In the genomic region with DNA sequence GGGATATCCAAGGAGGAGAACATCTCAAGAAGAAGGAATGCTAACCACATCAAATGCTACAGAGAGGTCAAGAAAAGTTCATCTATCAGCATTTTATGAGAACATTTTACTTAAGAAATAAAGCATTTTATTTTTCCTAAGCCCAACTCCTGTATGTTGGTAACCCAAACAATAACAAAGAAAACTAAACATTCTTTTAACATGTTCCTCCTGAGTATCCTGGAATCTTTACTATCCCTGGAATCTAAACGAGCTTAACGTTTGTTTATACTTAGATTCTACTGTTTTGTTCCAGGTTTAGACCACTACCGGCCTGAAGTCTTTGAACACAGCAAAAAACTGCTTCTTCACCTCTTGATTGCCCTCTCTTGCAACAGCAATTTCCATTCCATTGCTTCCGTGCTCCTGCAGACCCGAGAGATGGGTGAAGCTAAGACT, we compare ENCODE assay signal across 17 cellular contexts.
DNase-seq lines count a peak whose midpoint lies in the region; ATAC-seq and TF ChIP-seq lines count a peak whose summit lies in the region.
"Had no signal": no experiment of that assay in that cellular context is flagged by ENCODE, and none has a peak within 500 bp of the region (broad histone marks: within the 10 kb centered on the region; RNA-seq: fewer than 3 reads in every experiment).

No MANE protein-coding gene starts in this region.

- peak overlapping the region; percentile 91 for H3K27ac Mint-ChIP-seq in HFFc6
- H3K27ac Mint-ChIP-seq in dendritic cell treated with granulocyte-macrophage colony-stimulating factor and Interleukin-4, amounts not matched to agents 40 ng/mL and 50 ng/mL, for 4 days = peak overlapping the region; percentile 21
- H3K27ac Mint-ChIP-seq in mesothelial cell of epicardium = peak overlapping the region; percentile 85
- H3K27ac Mint-ChIP-seq: activated T-helper 1 cell treated with anti-CD3 and anti-CD28 coated beads, Interleukin-12 subunit alpha, Interleukin-12 subunit beta, Interleukin-2, Interleukin-4 antibody, amounts not matched to agents 30 ng/mL and 10 ng/mL and 1 ng/mL, durations not matched to agents 14 hours and 24 hours and 36 hours had no signal

- no peaks in the 10 kb centered on the region for H3K27me3 ChIP-seq in esophagus squamous epithelium
- H3K27me3 ChIP-seq: pancreas, upper lobe of left lung had no signal

- H3K4me3 Mint-ChIP-seq in HFFc6 (peak overlapping the region; percentile 53), mesothelial cell of epicardium (no peak overlapping the region)
- H3K4me3 Mint-ChIP-seq in dendritic cell treated with granulocyte-macrophage colony-stimulating factor and Interleukin-4, amounts not matched to agents 40 ng/mL and 50 ng/mL, for 4 days = no peak overlapping the region
- H3K4me3 Mint-ChIP-seq: activated T-helper 1 cell treated with anti-CD3 and anti-CD28 coated beads, Interleukin-12 subunit alpha, Interleukin-12 subunit beta, Interleukin-2, Interleukin-4 antibody, amounts not matched to agents 30 ng/mL and 10 ng/mL and 1 ng/mL, durations not matched to agents 14 hours and 24 hours and 36 hours had no signal

- H3K4me1 Mint-ChIP-seq in HFFc6 (ENCODE audit: low read depth) (peaks cover 40% of the 10 kb centered on the region), mesothelial cell of epicardium (peaks cover 20% of the 10 kb centered on the region)
- H3K4me1 Mint-ChIP-seq in dendritic cell treated with granulocyte-macrophage colony-stimulating factor and Interleukin-4, amounts not matched to agents 40 ng/mL and 50 ng/mL, for 4 days (ENCODE audit: low read depth) = no peaks in the 10 kb centered on the region

- H3K36me3 Mint-ChIP-seq in HFFc6 (ENCODE audit: low read depth) (peaks cover 11% of the 10 kb centered on the region), mesothelial cell of epicardium (peaks cover 13% of the 10 kb centered on the region)
- H3K36me3 Mint-ChIP-seq in dendritic cell treated with granulocyte-macrophage colony-stimulating factor and Interleukin-4, amounts not matched to agents 40 ng/mL and 50 ng/mL, for 4 days (ENCODE audit: low read depth) = peaks cover 77% of the 10 kb centered on the region

- no peaks in the 10 kb centered on the region for H3K27me3 Mint-ChIP-seq in HFFc6 (ENCODE audit: insufficient read depth)
- no peaks in the 10 kb centered on the region for H3K27me3 Mint-ChIP-seq in dendritic cell treated with granulocyte-macrophage colony-stimulating factor and Interleukin-4, amounts not matched to agents 40 ng/mL and 50 ng/mL, for 4 days
- no peaks in the 10 kb centered on the region for H3K27me3 Mint-ChIP-seq in mesothelial cell of epicardium (ENCODE audit: low read depth)

- WGBS in esophagus squamous epithelium, 2 donors = 48 to 54% methylated on average over 5 of the region's 5 CpGs

- no peak for TF ChIP-seq CTCF in HFFc6 (IDR thresholded peaks at IDR 0.05)
- TF ChIP-seq CTCF in mesothelial cell of epicardium (IDR thresholded peaks at IDR 0.05; ENCODE audit: unreplicated experiment) = no peak
- TF ChIP-seq CTCF in esophagus squamous epithelium (IDR thresholded peaks at IDR 0.05) = no peak

- intact Hi-C loops in dendritic cell treated with granulocyte-macrophage colony-stimulating factor and Interleukin-4, amounts not matched to agents 40 ng/mL and 50 ng/mL, for 4 days (cut with micrococcal nuclease) = no loop called here
- intact Hi-C loops in esophagus squamous epithelium (cut with DNase I) = no loop called here
- intact Hi-C loops in posterior vena cava (cut with DNase I) = no loop called here

- H3K36me3 ChIP-seq in esophagus squamous epithelium = peaks cover 0 to 4% (median 0%) of the 10 kb centered on the region in 3 donors

- H3K27ac ChIP-seq in esophagus squamous epithelium = no peak overlapping the region
- H3K27ac ChIP-seq: lower lobe of right lung, pancreas, upper lobe of left lung had no signal

- no peaks in the 10 kb centered on the region for H3K9me3 ChIP-seq in esophagus squamous epithelium
- H3K9me3 ChIP-seq: lower lobe of right lung, pancreas, upper lobe of left lung had no signal

- DNase-seq in AG08395 (ENCODE audit: low spot score) (peak; percentile 50), HFFc6 (peak; percentile 85), mesothelial cell of epicardium (ENCODE audit: low spot score in 2 of 2, unreplicated experiment in 2 of 2) (no peak), OCI-M1 (lab: John Stamatoyannopoulos, UW) (no peak), esophagus squamous epithelium (lab: John Stamatoyannopoulos, UW) (no peak), posterior vena cava (ENCODE audit: low spot score) (no peak)
- DNase-seq: aorta, DMS 273 treated with DMSO at 0.1 percent for 48 hours, lower lobe of right lung, NCI-H1417, NCI-H69, pancreas, T-helper 9 cell, upper lobe of left lung had no signal

- no peak overlapping the region for H3K4me3 ChIP-seq in esophagus squamous epithelium
- H3K4me3 ChIP-seq: lower lobe of right lung, pancreas, upper lobe of left lung had no signal

- no peaks in the 10 kb centered on the region for H3K4me1 ChIP-seq in esophagus squamous epithelium
- H3K4me1 ChIP-seq: lower lobe of right lung, pancreas had no signal

- H3K9me3 Mint-ChIP-seq in HFFc6 (no peaks in the 10 kb centered on the region), mesothelial cell of epicardium (no peaks in the 10 kb centered on the region)
- H3K9me3 Mint-ChIP-seq in dendritic cell treated with granulocyte-macrophage colony-stimulating factor and Interleukin-4, amounts not matched to agents 40 ng/mL and 50 ng/mL, for 4 days = no peaks in the 10 kb centered on the region
- H3K9me3 Mint-ChIP-seq: activated T-helper 1 cell treated with anti-CD3 and anti-CD28 coated beads, Interleukin-12 subunit alpha, Interleukin-12 subunit beta, Interleukin-2, Interleukin-4 antibody, amounts not matched to agents 30 ng/mL and 10 ng/mL and 1 ng/mL, durations not matched to agents 14 hours and 24 hours and 36 hours had no signal

- no peak for ATAC-seq in GM21515 (IDR thresholded peaks at IDR 0.05; ENCODE audit: unreplicated experiment)
- ATAC-seq: lower lobe of right lung had no signal

- no peak for TF ChIP-seq POLR2A in esophagus squamous epithelium (IDR thresholded peaks at IDR 0.05)

Comparison
In these comparisons a context has a peak if more than half of its experiments do, and no peak if none do; other contexts are left out.
1. DNase-seq: peak in AG08395 (single experiment) and HFFc6 (single experiment); none in mesothelial cell of epicardium (0 of 2), OCI-M1 (single experiment), esophagus squamous epithelium (single experiment) and posterior vena cava (single experiment).
2. H3K27ac Mint-ChIP-seq: peak in every context shown above with its lines; median percentile 91 in HFFc6; 85 in mesothelial cell of epicardium; 21 in dendritic cell treated with granulocyte-macrophage colony-stimulating factor and Interleukin-4, amounts not matched to agents 40 ng/mL and 50 ng/mL, for 4 days.